ENCODE assay signal across 1 cellular context in genomic region chr12:104942075-104942474, GRCh38.
TF ChIP-seq lines count a peak whose summit lies in the region.

No MANE protein-coding gene starts in this region.

TF ChIP-seq in HepG2, 621 proteins besides CTCF, POLR2A, EP300 and RAD21 (continued from another document):
- TF ChIP-seq KIAA2018 (CRISPR knock-in tag; IDR thresholded peaks at IDR 0.05; ENCODE audit: borderline replicate concordance): no peak
- TF ChIP-seq ZFP37 (CRISPR knock-in tag; IDR thresholded peaks at IDR 0.05; ENCODE audit: borderline replicate concordance): no peak
- TF ChIP-seq ZBTB42 (CRISPR knock-in tag; IDR thresholded peaks at IDR 0.05): no peak
- TF ChIP-seq BCL6 (CRISPR knock-in tag; IDR thresholded peaks at IDR 0.05): no peak
- no peak for TF ChIP-seq ELF3 (CRISPR knock-in tag; IDR thresholded peaks at IDR 0.05)
- no peak for TF ChIP-seq ZNF563 (CRISPR knock-in tag; IDR thresholded peaks at IDR 0.05)
- TF ChIP-seq FOXC1 (CRISPR knock-in tag; IDR thresholded peaks at IDR 0.05; ENCODE audit: borderline replicate concordance): no peak
- no peak for TF ChIP-seq NCOA5 (CRISPR knock-in tag; IDR thresholded peaks at IDR 0.05)
- no peak for TF ChIP-seq EED (CRISPR knock-in tag; IDR thresholded peaks at IDR 0.05)
- TF ChIP-seq ZBTB34 (CRISPR knock-in tag; IDR thresholded peaks at IDR 0.05): no peak
- no peak for TF ChIP-seq HNF4G (IDR thresholded peaks at IDR 0.05; ENCODE audit: borderline replicate concordance, low read depth, low read length)
- TF ChIP-seq HNF4G (CRISPR knock-in tag; IDR thresholded peaks at IDR 0.05; ENCODE audit: borderline replicate concordance, low read depth): no peak
- no peak for TF ChIP-seq SMAD3 (CRISPR knock-in tag; IDR thresholded peaks at IDR 0.05)
- no peak for TF ChIP-seq HOMEZ (CRISPR knock-in tag; IDR thresholded peaks at IDR 0.05; ENCODE audit: low read depth)
- TF ChIP-seq ZSCAN21 (CRISPR knock-in tag; IDR thresholded peaks at IDR 0.05; ENCODE audit: borderline replicate concordance): no peak
- TF ChIP-seq ZNF569 (CRISPR knock-in tag; IDR thresholded peaks at IDR 0.05; ENCODE audit: borderline replicate concordance): no peak
TF ChIP-seq in HepG2: peak in this region for 0.
